ENCODE assay signal across 1 cellular context in the genomic region with DNA sequence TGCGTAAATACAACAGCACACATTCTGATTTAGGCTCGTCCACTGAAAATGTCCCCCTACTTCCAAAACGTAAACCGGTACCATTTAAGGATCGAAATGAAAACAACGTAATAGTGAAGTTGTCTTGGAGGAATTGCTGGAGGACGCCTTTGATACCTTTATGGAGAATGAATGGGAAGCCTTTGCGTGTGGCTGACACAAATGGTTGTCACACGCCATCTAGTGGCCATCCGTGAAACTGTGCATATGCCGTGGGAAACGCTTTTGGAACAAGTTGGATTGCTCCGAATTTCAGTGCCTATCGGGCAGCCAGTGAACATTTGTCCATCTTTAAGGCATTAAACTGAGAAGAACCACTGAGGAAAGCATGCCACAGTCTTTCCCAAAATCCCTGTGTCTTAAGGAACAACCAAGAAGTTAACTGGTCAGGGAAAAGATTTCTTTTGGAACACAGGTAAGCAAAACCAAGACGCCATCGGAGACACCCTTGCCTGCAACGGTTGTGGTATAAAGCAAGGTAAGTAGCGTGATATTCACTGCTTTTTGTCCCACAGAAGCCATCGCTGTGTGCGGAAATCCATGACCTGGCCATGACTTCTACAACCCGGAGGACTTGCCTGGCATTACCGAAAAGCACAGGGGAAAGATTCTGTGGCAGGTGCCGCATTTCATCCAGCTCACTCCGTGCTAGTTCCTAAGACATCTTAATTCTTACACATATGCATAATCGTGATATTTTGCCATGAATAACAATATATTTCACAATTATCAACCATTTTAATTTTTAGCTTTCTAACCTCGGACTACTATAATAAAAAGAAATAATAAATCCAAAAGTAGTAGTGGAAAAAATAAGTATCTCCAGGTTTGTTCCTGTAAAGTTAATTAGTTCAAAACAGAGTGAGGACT.
A peak's percentile ranks its signal among the peaks of the same experiment; 100 is the strongest.
TF ChIP-seq lines count a peak whose summit lies in the region.

No MANE protein-coding gene starts in this region.

TF ChIP-seq in H1, 55 proteins besides CTCF, POLR2A, EP300 and RAD21 (continued from another document):
- 0 out of 2 replicates have a peak, but pooled peaks have one; percentile 29 for TF ChIP-seq TEAD4 (IDR thresholded peaks at IDR 0.05; ENCODE audit: low read depth, low read length)
- no peak for TF ChIP-seq RXRA (IDR thresholded peaks at IDR 0.05; ENCODE audit: insufficient read depth, low read depth, low read length)
